ENCODE assay signal across 1 cellular context in genomic region chr17:39244600-39245570, GRCh38.
TF ChIP-seq lines count a peak whose summit lies in the region.

No MANE protein-coding gene starts in this region.

TF ChIP-seq in A549, 52 proteins besides CTCF, POLR2A, EP300 and RAD21 (continued from another document):
- TF ChIP-seq HMGXB4 (CRISPR knock-in tag; IDR thresholded peaks at IDR 0.05; ENCODE audit: borderline replicate concordance) (no peak), MAZ (IDR thresholded peaks at IDR 0.05; ENCODE audit: borderline replicate concordance, low read depth, low read length) (0 out of 2 replicates have a peak, but pooled peaks have one; percentile 40)
